In the genomic region with DNA sequence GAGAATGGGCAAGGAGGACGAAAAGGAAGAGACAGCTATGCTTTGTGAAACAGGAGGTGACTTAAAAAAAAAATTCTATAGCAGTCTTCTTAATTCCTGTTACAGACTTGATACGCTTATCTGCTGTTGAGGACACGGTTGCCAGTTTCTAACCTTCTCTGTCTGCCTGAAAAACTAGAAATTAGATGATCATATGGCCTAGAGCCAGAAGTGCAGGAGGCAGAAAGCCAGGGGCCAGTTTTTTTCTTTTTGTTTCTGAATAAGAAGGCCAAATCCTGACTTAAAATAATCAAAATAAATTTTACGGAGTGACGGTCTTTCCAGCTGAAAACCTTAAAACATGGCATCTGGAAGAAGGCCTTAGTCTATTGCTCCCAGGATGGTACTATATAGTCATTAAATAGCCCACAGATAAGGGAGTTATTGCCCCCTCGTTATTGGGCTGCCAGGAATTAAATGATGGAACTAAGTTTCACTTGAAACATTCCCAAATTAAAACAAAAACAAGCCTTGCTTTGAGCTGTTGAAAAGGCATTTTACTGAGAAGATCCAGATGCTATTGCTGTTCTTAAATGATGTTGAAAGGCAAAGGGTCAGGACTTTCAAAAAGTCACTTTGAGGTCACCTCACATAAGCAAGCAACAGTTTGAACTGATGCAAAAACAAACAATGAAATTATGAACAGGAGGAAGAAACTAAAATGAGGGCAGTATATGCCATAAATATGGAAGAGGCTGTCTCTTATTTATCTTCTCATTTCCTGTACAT, we compare ENCODE assay signal across 8 cellular contexts. TPM values are rescaled to one million over a fixed set of nuclear protein-coding genes. Genes with fewer than 3 reads are reported as not detected.
DNase-seq lines count a peak whose midpoint lies in the region; ATAC-seq and TF ChIP-seq lines count a peak whose summit lies in the region.

No MANE protein-coding gene starts in this region.

- H3K9me3 ChIP-seq in left lung: no peaks in the 10 kb centered on the region

- peaks cover 40% of the 10 kb centered on the region for H3K4me1 Mint-ChIP-seq in activated naive CD4-positive, alpha-beta T cell treated with anti-CD3 and anti-CD28 coated beads for 36 hours (ENCODE audit: low read depth)
- H3K4me1 Mint-ChIP-seq in type B pancreatic cell (ENCODE audit: unreplicated experiment): peaks cover 30% of the 10 kb centered on the region

- intact Hi-C loops in activated naive CD4-positive, alpha-beta T cell treated with anti-CD3 and anti-CD28 coated beads for 36 hours (cut with micrococcal nuclease): loop anchor here (1.0 to 2.0 kb wide), 4 partner anchors 29 to 203 kb away; a partner anchor contains a TSS
- intact Hi-C loops in left lung (cut with DNase I): loop anchor here in 1 of 2 donors (10.0 kb wide), 1 partner anchor 137 kb away; a partner anchor contains a TSS

- in situ Hi-C loops in astrocyte of the cerebellum (cut with HindIII; ENCODE audit: low sequenced_read_pairs): no loop called here

- H3K4me1 ChIP-seq in left lung: peaks cover 17 to 40% of the 10 kb centered on the region in 2 donors

- H3K4me3 Mint-ChIP-seq in activated naive CD4-positive, alpha-beta T cell treated with anti-CD3 and anti-CD28 coated beads for 36 hours: peak overlapping the region; percentile 78
- peak overlapping the region; percentile 91 for H3K4me3 Mint-ChIP-seq in type B pancreatic cell

- no peaks in the 10 kb centered on the region for H3K27me3 ChIP-seq in left lung

- no peaks in the 10 kb centered on the region for H3K27me3 Mint-ChIP-seq in activated naive CD4-positive, alpha-beta T cell treated with anti-CD3 and anti-CD28 coated beads for 36 hours (ENCODE audit: low read depth)
- no peaks in the 10 kb centered on the region for H3K27me3 Mint-ChIP-seq in type B pancreatic cell

- no peak for DNase-seq in activated naive CD4-positive, alpha-beta T cell treated with anti-CD3 and anti-CD28 coated beads for 36 hours
- DNase-seq in activated naive CD4-positive, alpha-beta T cell (lab: John Stamatoyannopoulos, UW): no peak
- DNase-seq in astrocyte of the cerebellum (ENCODE audit: low read depth) (no peak), left lung (no peak), type B pancreatic cell (ENCODE audit: extremely low spot score, unreplicated experiment) (no peak), SKM-1 (lab: John Stamatoyannopoulos, UW; ENCODE audit: unreplicated experiment) (no peak), Kasumi-1 (lab: John Stamatoyannopoulos, UW) (no peak), HK-2 (ENCODE audit: unreplicated experiment) (no peak)

- peak overlapping the region; percentile 83 for H3K27ac Mint-ChIP-seq in activated naive CD4-positive, alpha-beta T cell treated with anti-CD3 and anti-CD28 coated beads for 36 hours
- H3K27ac Mint-ChIP-seq in type B pancreatic cell: peak overlapping the region; percentile 90

- peak overlapping the region; percentile 47 for H3K4me3 ChIP-seq in astrocyte of the cerebellum (ENCODE audit: low read depth, low read length)
- H3K4me3 ChIP-seq in left lung: peak overlapping the region; percentile 43 to 60

- no peak for TF ChIP-seq CTCF in astrocyte of the cerebellum (IDR thresholded peaks at IDR 0.05; ENCODE audit: low read depth, low read length, missing control alignments)
- no peak for TF ChIP-seq CTCF in left lung (IDR thresholded peaks at IDR 0.05)
- TF ChIP-seq CTCF in type B pancreatic cell (conservative IDR thresholded peaks at IDR 0.05): no peak

- H3K36me3 Mint-ChIP-seq in activated naive CD4-positive, alpha-beta T cell treated with anti-CD3 and anti-CD28 coated beads for 36 hours (ENCODE audit: low read depth): peaks cover 2% of the 10 kb centered on the region
- peaks cover 14% of the 10 kb centered on the region for H3K36me3 Mint-ChIP-seq in type B pancreatic cell

- peak overlapping the region; percentile 23 to 90 for H3K27ac ChIP-seq in left lung

- CTCF ChIA-PET in activated naive CD4-positive, alpha-beta T cell treated with anti-CD3 and anti-CD28 coated beads for 36 hours (lab: Charles Lee): interaction anchor here (0.6 kb wide), 2 partner anchors 539 to 820 kb away, joined by 3 to 4 read pairs; no protein-coding TSS in a partner anchor

- H3K36me3 ChIP-seq in left lung: peaks cover 0 to 12% of the 10 kb centered on the region in 2 donors

- no peak for ATAC-seq in left lung

- no peaks in the 10 kb centered on the region for H3K9me3 Mint-ChIP-seq in activated naive CD4-positive, alpha-beta T cell treated with anti-CD3 and anti-CD28 coated beads for 36 hours
- H3K9me3 Mint-ChIP-seq in type B pancreatic cell: no peaks in the 10 kb centered on the region

RNA-seq across cellular contexts. Expression of a gene that starts 1.9 kb away (rescaled TPM):
- 10 to 100 TPM; 12.7 to 13.1 TPM for total RNA-seq in activated naive CD4-positive, alpha-beta T cell treated with anti-CD3 and anti-CD28 coated beads for 36 hours
- total RNA-seq in left lung (10 to 100 TPM; 13.6 to 15.1 TPM), type B pancreatic cell (ENCODE audit: low replicate concordance) (20.1 and 21.9 TPM in 2 replicates)

RNA-seq across cellular contexts. Expression of a gene that starts 29.7 kb away (rescaled TPM):
- total RNA-seq in activated naive CD4-positive, alpha-beta T cell treated with anti-CD3 and anti-CD28 coated beads for 36 hours: 10 to 100 TPM; 67.6 to 70.8 TPM
- total RNA-seq in left lung (10 to 100 TPM; 27.2 to 28.0 TPM), type B pancreatic cell (ENCODE audit: low replicate concordance) (36.0 and 52.6 TPM in 2 replicates)
